ENCODE assay signal across 8 cellular contexts in genomic region chr5:73135429-73136276, GRCh38. TPM values are rescaled to one million over a fixed set of nuclear protein-coding genes. Genes with fewer than 3 reads are reported as not detected.
DNase-seq lines count a peak whose midpoint lies in the region; ATAC-seq and TF ChIP-seq lines count a peak whose summit lies in the region.

No MANE protein-coding gene starts in this region.

- no peak overlapping the region for H3K4me3 ChIP-seq in epithelial cell of proximal tubule (ENCODE audit: low read depth, low read length)

- H3K27me3 Mint-ChIP-seq in activated naive CD4-positive, alpha-beta T cell treated with anti-CD3 and anti-CD28 coated beads for 36 hours (ENCODE audit: low read depth), result peaks cover 67% of the 10 kb centered on the region

- no peak overlapping the region for H3K4me3 Mint-ChIP-seq in activated naive CD4-positive, alpha-beta T cell treated with anti-CD3 and anti-CD28 coated beads for 36 hours
- no peak overlapping the region for H3K4me3 Mint-ChIP-seq in stimulated activated effector memory CD8-positive, alpha-beta T cell treated with anti-CD3 and anti-CD28 coated beads, Interleukin-12 subunit alpha, Interleukin-12 subunit beta, amount 100 ng/mL, for 72 hours

- no peaks in the 10 kb centered on the region for H3K4me1 Mint-ChIP-seq in activated naive CD4-positive, alpha-beta T cell treated with anti-CD3 and anti-CD28 coated beads for 36 hours (ENCODE audit: low read depth)
- H3K4me1 Mint-ChIP-seq in stimulated activated effector memory CD8-positive, alpha-beta T cell treated with anti-CD3 and anti-CD28 coated beads, Interleukin-12 subunit alpha, Interleukin-12 subunit beta, amount 100 ng/mL, for 72 hours, result peaks cover 6% of the 10 kb centered on the region

- H3K36me3 Mint-ChIP-seq in activated naive CD4-positive, alpha-beta T cell treated with anti-CD3 and anti-CD28 coated beads for 36 hours (ENCODE audit: low read depth), result no peaks in the 10 kb centered on the region
- no peaks in the 10 kb centered on the region for H3K36me3 Mint-ChIP-seq in stimulated activated effector memory CD8-positive, alpha-beta T cell treated with anti-CD3 and anti-CD28 coated beads, Interleukin-12 subunit alpha, Interleukin-12 subunit beta, amount 100 ng/mL, for 72 hours

- CTCF ChIA-PET in activated naive CD4-positive, alpha-beta T cell treated with anti-CD3 and anti-CD28 coated beads for 36 hours (lab: Charles Lee), result interaction anchor here (0.8 to 0.9 kb wide), 2 partner anchors 26 to 80 kb away, joined by 3 read pairs; no protein-coding TSS in a partner anchor

- ATAC-seq in stimulated activated effector memory CD8-positive, alpha-beta T cell treated with anti-CD3 and anti-CD28 coated beads, Interleukin-12 subunit alpha, Interleukin-12 subunit beta, amount 100 ng/mL, for 72 hours, result peak; percentile 51
- ATAC-seq in GM18873 (IDR thresholded peaks at IDR 0.05; ENCODE audit: low FRiP score, unreplicated experiment) (no peak), HG02678 (IDR thresholded peaks at IDR 0.05; ENCODE audit: unreplicated experiment) (no peak)

- TF ChIP-seq CTCF in epithelial cell of proximal tubule (conservative IDR thresholded peaks at IDR 0.05; ENCODE audit: low read depth, low read length), result peak; percentile 43

- no peaks in the 10 kb centered on the region for H3K9me3 Mint-ChIP-seq in activated naive CD4-positive, alpha-beta T cell treated with anti-CD3 and anti-CD28 coated beads for 36 hours
- H3K9me3 Mint-ChIP-seq in stimulated activated effector memory CD8-positive, alpha-beta T cell treated with anti-CD3 and anti-CD28 coated beads, Interleukin-12 subunit alpha, Interleukin-12 subunit beta, amount 100 ng/mL, for 72 hours, result no peaks in the 10 kb centered on the region

- H3K27ac Mint-ChIP-seq in activated naive CD4-positive, alpha-beta T cell treated with anti-CD3 and anti-CD28 coated beads for 36 hours, result no peak overlapping the region
- H3K27ac Mint-ChIP-seq in stimulated activated effector memory CD8-positive, alpha-beta T cell treated with anti-CD3 and anti-CD28 coated beads, Interleukin-12 subunit alpha, Interleukin-12 subunit beta, amount 100 ng/mL, for 72 hours, result no peak overlapping the region

- DNase-seq in activated naive CD4-positive, alpha-beta T cell treated with anti-CD3 and anti-CD28 coated beads for 36 hours, result peak; percentile 18
- no peak for DNase-seq in activated naive CD4-positive, alpha-beta T cell treated with anti-CD3 and anti-CD28 coated beads, Interleukin-2, amount 50 U/mL, for 16 hours
- DNase-seq in NCI-H226, result peak; percentile 32
- no peak for DNase-seq in epithelial cell of proximal tubule (ENCODE audit: low read depth)
- no peak for DNase-seq in stimulated activated effector memory CD8-positive, alpha-beta T cell treated with anti-CD3 and anti-CD28 coated beads, Interleukin-12 subunit alpha, Interleukin-12 subunit beta, amount 100 ng/mL, for 72 hours (ENCODE audit: low spot score in 2 of 2)
- DNase-seq in activated CD8-positive, alpha-beta memory T cell treated with anti-CD3 and anti-CD28 coated beads for 24 hours, result no peak

- intact Hi-C loops in activated naive CD4-positive, alpha-beta T cell treated with anti-CD3 and anti-CD28 coated beads for 36 hours (cut with micrococcal nuclease), result no loop called here

RNA-seq across cellular contexts. Expression of gene TMEM171, which starts 15.3 kb away (rescaled TPM):
- not detected for total RNA-seq in activated naive CD4-positive, alpha-beta T cell treated with anti-CD3 and anti-CD28 coated beads for 36 hours
- total RNA-seq in epithelial cell of proximal tubule, result 2.8 and 10.6 TPM in 2 replicates

RNA-seq across cellular contexts. Expression of gene TMEM174, which starts 37.3 kb away (rescaled TPM):
- total RNA-seq in activated naive CD4-positive, alpha-beta T cell treated with anti-CD3 and anti-CD28 coated beads for 36 hours, result not detected
- not detected in 2 replicates for total RNA-seq in epithelial cell of proximal tubule

Comparison
In these comparisons a context has a peak if more than half of its experiments do, and no peak if none do; other contexts are left out.
1. DNase-seq: peak in activated naive CD4-positive, alpha-beta T cell treated with anti-CD3 and anti-CD28 coated beads for 36 hours (single experiment) and NCI-H226 (single experiment); none in activated naive CD4-positive, alpha-beta T cell treated with anti-CD3 and anti-CD28 coated beads, Interleukin-2, amount 50 U/mL, for 16 hours (single experiment), epithelial cell of proximal tubule (single experiment), stimulated activated effector memory CD8-positive, alpha-beta T cell treated with anti-CD3 and anti-CD28 coated beads, Interleukin-12 subunit alpha, Interleukin-12 subunit beta, amount 100 ng/mL, for 72 hours (0 of 2) and activated CD8-positive, alpha-beta memory T cell treated with anti-CD3 and anti-CD28 coated beads for 24 hours (single experiment).